ENCODE assay signal across 1 cellular context in the genomic region with DNA sequence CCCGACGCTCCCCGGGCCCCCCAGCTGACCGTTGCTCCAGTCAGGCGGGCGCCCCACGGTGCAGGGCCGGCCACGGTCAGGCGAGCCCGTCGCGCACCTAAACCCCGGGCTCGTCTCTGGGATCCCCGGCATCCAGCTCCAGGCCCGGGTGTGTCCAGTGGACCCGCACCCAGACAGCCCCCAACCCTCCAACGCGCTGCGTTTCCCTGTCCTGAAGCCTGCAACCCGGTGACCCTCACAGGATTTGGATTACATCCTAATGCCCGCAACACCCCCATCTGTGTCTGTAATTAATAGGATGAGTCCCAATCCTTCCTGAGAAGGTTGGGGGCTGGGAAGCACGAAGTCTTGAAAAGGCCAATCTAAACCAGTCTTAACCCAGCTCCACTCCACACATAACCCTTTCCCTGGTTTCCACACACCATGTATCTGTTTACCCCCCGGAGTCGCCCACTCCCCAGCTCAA.
A peak's percentile ranks its signal among the peaks of the same experiment; 100 is the strongest.
TF ChIP-seq lines count a peak whose summit lies in the region.

No MANE protein-coding gene starts in this region.

TF ChIP-seq in HepG2, 621 proteins besides CTCF, POLR2A, EP300 and RAD21 (continued from another document):
- TF ChIP-seq, protein P1, sequence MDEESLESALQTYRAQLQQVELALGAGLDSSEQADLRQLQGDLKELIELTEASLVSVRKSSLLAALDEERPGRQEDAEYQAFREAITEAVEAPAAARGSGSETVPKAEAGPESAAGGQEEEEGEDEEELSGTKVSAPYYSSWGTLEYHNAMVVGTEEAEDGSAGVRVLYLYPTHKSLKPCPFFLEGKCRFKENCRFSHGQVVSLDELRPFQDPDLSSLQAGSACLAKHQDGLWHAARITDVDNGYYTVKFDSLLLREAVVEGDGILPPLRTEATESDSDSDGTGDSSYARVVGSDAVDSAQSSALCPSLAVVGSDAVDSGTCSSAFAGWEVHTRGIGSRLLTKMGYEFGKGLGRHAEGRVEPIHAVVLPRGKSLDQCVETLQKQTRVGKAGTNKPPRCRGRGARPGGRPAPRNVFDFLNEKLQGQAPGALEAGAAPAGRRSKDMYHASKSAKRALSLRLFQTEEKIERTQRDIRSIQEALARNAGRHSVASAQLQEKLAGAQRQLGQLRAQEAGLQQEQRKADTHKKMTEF (CRISPR knock-in tag; IDR thresholded peaks at IDR 0.05): 0 out of 2 replicates have a peak, but pooled peaks have one; percentile 43
- TF ChIP-seq ZNF569 (CRISPR knock-in tag; IDR thresholded peaks at IDR 0.05; ENCODE audit: borderline replicate concordance): no peak
- TF ChIP-seq ERF (CRISPR knock-in tag; IDR thresholded peaks at IDR 0.05): no peak
- TF ChIP-seq IRF2 (CRISPR knock-in tag; IDR thresholded peaks at IDR 0.05): no peak
- TF ChIP-seq, protein P2, sequence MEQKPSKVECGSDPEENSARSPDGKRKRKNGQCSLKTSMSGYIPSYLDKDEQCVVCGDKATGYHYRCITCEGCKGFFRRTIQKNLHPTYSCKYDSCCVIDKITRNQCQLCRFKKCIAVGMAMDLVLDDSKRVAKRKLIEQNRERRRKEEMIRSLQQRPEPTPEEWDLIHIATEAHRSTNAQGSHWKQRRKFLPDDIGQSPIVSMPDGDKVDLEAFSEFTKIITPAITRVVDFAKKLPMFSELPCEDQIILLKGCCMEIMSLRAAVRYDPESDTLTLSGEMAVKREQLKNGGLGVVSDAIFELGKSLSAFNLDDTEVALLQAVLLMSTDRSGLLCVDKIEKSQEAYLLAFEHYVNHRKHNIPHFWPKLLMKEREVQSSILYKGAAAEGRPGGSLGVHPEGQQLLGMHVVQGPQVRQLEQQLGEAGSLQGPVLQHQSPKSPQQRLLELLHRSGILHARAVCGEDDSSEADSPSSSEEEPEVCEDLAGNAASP (CRISPR knock-in tag; IDR thresholded peaks at IDR 0.05; ENCODE audit: borderline replicate concordance): 0 out of 2 replicates have a peak, but pooled peaks have one; percentile 6
- TF ChIP-seq ZNF235 (CRISPR knock-in tag; IDR thresholded peaks at IDR 0.05; ENCODE audit: borderline replicate concordance): 0 out of 2 replicates have a peak, but pooled peaks have one; percentile 1
- TF ChIP-seq TEAD3 (CRISPR knock-in tag; optimal IDR thresholded peaks at IDR 0.05; ENCODE audit: borderline replicate concordance): no peak
- TF ChIP-seq NFE2 (CRISPR knock-in tag; IDR thresholded peaks at IDR 0.05): no peak
- TF ChIP-seq, protein P3, sequence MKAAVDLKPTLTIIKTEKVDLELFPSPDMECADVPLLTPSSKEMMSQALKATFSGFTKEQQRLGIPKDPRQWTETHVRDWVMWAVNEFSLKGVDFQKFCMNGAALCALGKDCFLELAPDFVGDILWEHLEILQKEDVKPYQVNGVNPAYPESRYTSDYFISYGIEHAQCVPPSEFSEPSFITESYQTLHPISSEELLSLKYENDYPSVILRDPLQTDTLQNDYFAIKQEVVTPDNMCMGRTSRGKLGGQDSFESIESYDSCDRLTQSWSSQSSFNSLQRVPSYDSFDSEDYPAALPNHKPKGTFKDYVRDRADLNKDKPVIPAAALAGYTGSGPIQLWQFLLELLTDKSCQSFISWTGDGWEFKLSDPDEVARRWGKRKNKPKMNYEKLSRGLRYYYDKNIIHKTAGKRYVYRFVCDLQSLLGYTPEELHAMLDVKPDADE (CRISPR knock-in tag; IDR thresholded peaks at IDR 0.05): 0 out of 2 replicates have a peak, but pooled peaks have one; percentile 72
- TF ChIP-seq ZNF766 (CRISPR knock-in tag; IDR thresholded peaks at IDR 0.05; ENCODE audit: borderline replicate concordance): no peak
- no peak for TF ChIP-seq NFE2L1 (CRISPR knock-in tag; IDR thresholded peaks at IDR 0.05; ENCODE audit: borderline replicate concordance)
- TF ChIP-seq GFI1 (CRISPR knock-in tag; IDR thresholded peaks at IDR 0.05; ENCODE audit: borderline replicate concordance): 0 out of 2 replicates have a peak, but pooled peaks have one; percentile 16
- TF ChIP-seq ZNF709 (CRISPR knock-in tag; IDR thresholded peaks at IDR 0.05): no peak; the same call in 1 of the 2 replicates
